Comparison of ENCODE assay signal across 20 cellular contexts in the genomic region with DNA sequence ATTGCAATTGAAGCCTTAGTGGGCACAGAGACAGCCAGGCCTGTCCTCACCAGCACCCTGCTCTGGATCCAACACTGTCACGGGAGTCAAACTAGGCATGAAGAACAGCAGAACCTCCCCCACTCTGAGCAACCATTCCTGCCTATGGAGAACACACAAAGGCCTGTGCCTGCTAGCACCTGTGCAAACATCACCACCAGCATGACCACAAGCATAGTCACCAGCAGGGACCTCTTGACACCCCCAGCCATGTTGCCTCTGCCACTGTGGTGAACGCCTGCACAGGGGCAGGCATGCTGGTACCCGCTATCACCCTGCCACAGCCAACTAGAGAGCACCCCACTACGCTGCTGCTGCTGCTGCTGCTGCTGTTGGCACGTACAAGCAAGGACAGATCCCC. TPM values are rescaled to one million over a fixed set of nuclear protein-coding genes. Genes with fewer than 3 reads are reported as not detected.
DNase-seq lines count a peak whose midpoint lies in the region; ATAC-seq and TF ChIP-seq lines count a peak whose summit lies in the region.
"Had no signal": no experiment of that assay in that cellular context is flagged by ENCODE, and none has a peak within 500 bp of the region (broad histone marks: within the 10 kb centered on the region; RNA-seq: fewer than 3 reads in every experiment).

No MANE protein-coding gene starts in this region.

- DNase-seq in NCI-H1092 treated with DMSO at 0.1 percent for 48 hours (lab: John Stamatoyannopoulos, UW) (peak; percentile 12), NCI-H1092 (lab: John Stamatoyannopoulos, UW) (no peak), HPDE6-E6E7 (ENCODE audit: extremely low spot score) (peak; percentile 58), NCI-H774 (lab: John Stamatoyannopoulos, UW) (peak; percentile 22), foreskin keratinocyte (peak; percentile 66 to 70), natural killer cell (no peak), MM.1S (no peak)
- DNase-seq: Calu3; CD4-positive, CD25-positive, alpha-beta regulatory T cell; DMS79; GOT3; NCI-H1105 treated with DMSO at 0.1 percent for 48 hours; NCI-H2029; NCI-H526 treated with DMSO at 0.1 percent for 48 hours had no signal

- no peaks in the 10 kb centered on the region for H3F3A ChIP-seq in MM.1S (ENCODE audit: insufficient read depth, low read length)

- H3K9me2 ChIP-seq in MM.1S (replicated peaks; ENCODE audit: insufficient read depth, low read length): no peaks in the 10 kb centered on the region

- H3K27me3 ChIP-seq in foreskin keratinocyte (no peaks in the 10 kb centered on the region), MM.1S (replicated peaks; ENCODE audit: insufficient read depth, low read length) (no peaks in the 10 kb centered on the region)

- H3K27ac ChIP-seq in foreskin keratinocyte: no peak overlapping the region
- no peak overlapping the region for H3K27ac ChIP-seq in MM.1S (ENCODE audit: low read length)
- H3K27ac ChIP-seq: 22Rv1, PC-9, SK-N-MC had no signal

- no peaks in the 10 kb centered on the region for H3K9me3 ChIP-seq in MM.1S (replicated peaks; ENCODE audit: insufficient read depth, low read length)

- H3K4me1 Mint-ChIP-seq in natural killer cell: no peaks in the 10 kb centered on the region
- H3K4me1 Mint-ChIP-seq: CD4-positive, CD25-positive, alpha-beta regulatory T cell had no signal

- H3K4me3 ChIP-seq in MM.1S (ENCODE audit: low read length): no peak overlapping the region
- H3K4me3 ChIP-seq: GM12878, PC-9, SK-N-MC had no signal

- H3K4me3 Mint-ChIP-seq in natural killer cell: no peak overlapping the region
- H3K4me3 Mint-ChIP-seq: B cell; CD4-positive, CD25-positive, alpha-beta regulatory T cell had no signal

- no peaks in the 10 kb centered on the region for H3K79me2 ChIP-seq in MM.1S (ENCODE audit: low read length)

- H4K20me1 ChIP-seq in MM.1S (ENCODE audit: insufficient read depth, low read length): no peaks in the 10 kb centered on the region

- H3K4me1 ChIP-seq in foreskin keratinocyte (no peaks in the 10 kb centered on the region), MM.1S (ENCODE audit: low read length) (no peaks in the 10 kb centered on the region)

- TF ChIP-seq CTCF in foreskin keratinocyte (conservative IDR thresholded peaks at IDR 0.05) (no peak), natural killer cell (IDR thresholded peaks at IDR 0.05) (no peak), MM.1S (IDR thresholded peaks at IDR 0.05; ENCODE audit: low read length) (no peak)

- intact Hi-C loops in natural killer cell (cut with micrococcal nuclease): no loop called here

- H3K4me2 ChIP-seq in MM.1S (ENCODE audit: low read depth, low read length): no peak overlapping the region
- H3K4me2 ChIP-seq: PC-9 had no signal

- H3K27me3 Mint-ChIP-seq in natural killer cell (ENCODE audit: low read depth in 2 of 2): no peaks in the 10 kb centered on the region
- H3K27me3 Mint-ChIP-seq: B cell had no signal

- peak; percentile 75 for ATAC-seq in foreskin keratinocyte
- no peak for ATAC-seq in GM21786 (IDR thresholded peaks at IDR 0.05; ENCODE audit: unreplicated experiment)
- no peak for ATAC-seq in natural killer cell
- ATAC-seq: GM12878 had no signal

- H3K9me3 Mint-ChIP-seq in natural killer cell: peaks cover 9 to 24% of the 10 kb centered on the region in 2 donors

- peaks cover 41% of the 10 kb centered on the region for H3K36me3 Mint-ChIP-seq in natural killer cell

- no peak overlapping the region for H3K9ac ChIP-seq in MM.1S (ENCODE audit: low read length)

- H3K27ac Mint-ChIP-seq in natural killer cell: no peak overlapping the region
- H3K27ac Mint-ChIP-seq: B cell; CD4-positive, CD25-positive, alpha-beta regulatory T cell had no signal

- H2AFZ ChIP-seq in MM.1S (ENCODE audit: low read length): no peak overlapping the region
- H2AFZ ChIP-seq: PC-9 had no signal

- no peaks in the 10 kb centered on the region for H3K36me3 ChIP-seq in MM.1S (replicated peaks; ENCODE audit: insufficient read depth, low read length)

RNA-seq across cellular contexts. Expression of gene CMC2, which starts 51.7 kb away (rescaled TPM):
- 59.6 and 73.0 TPM in 2 replicates for total RNA-seq in foreskin keratinocyte
- polyA plus RNA-seq in foreskin keratinocyte: 101 and 113 TPM in 2 replicates
- total RNA-seq in natural killer cell: 10 to 100 TPM; 52.3 to 63.5 (median 63.2) TPM

RNA-seq across cellular contexts. Expression of gene CENPN, which starts 52.0 kb away (rescaled TPM):
- total RNA-seq in foreskin keratinocyte (44.8 and 49.2 TPM in 2 replicates), natural killer cell (10 to 100 TPM in 1 of 3 donors, 1 to 10 TPM in 2; 6.6 to 11.6 (median 9.0) TPM)
- polyA plus RNA-seq in foreskin keratinocyte: 22.1 and 30.7 TPM in 2 replicates

Comparison
In these comparisons a context has a peak if more than half of its experiments do, and no peak if none do; other contexts are left out.
1. DNase-seq: peak in NCI-H1092 treated with DMSO at 0.1 percent for 48 hours (single experiment), HPDE6-E6E7 (single experiment), NCI-H774 (single experiment) and foreskin keratinocyte (2 of 2); none in NCI-H1092 (single experiment), natural killer cell (single experiment) and MM.1S (single experiment).